ENCODE assay signal across 1 cellular context in the genomic region with DNA sequence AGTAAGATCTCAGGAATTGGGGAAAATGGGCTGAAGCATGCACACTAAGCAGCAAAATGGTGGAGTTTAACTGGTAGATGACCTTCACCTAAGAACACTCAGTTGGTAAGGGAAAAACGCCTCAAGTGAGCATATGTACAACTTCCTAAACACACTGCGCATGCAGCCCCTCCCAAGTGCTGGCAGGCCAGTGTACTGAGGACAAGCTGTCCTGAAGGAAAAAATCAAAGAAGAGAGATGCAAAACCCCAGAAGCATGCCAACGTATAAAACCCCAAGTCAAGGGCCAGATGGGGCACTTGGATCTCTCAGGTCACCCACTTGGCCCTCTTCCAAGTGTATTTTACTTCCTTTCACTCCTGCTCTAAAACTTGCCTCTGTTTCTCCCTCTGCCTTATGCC.
TF ChIP-seq lines count a peak whose summit lies in the region.

No MANE protein-coding gene starts in this region.

TF ChIP-seq in SK-N-SH, 30 proteins besides CTCF, POLR2A, EP300 and RAD21:
- TF ChIP-seq NFIC (IDR thresholded peaks at IDR 0.05; ENCODE audit: borderline replicate concordance), result no peak
- no peak for TF ChIP-seq USF2 (IDR thresholded peaks at IDR 0.05; ENCODE audit: borderline replicate concordance, low read depth, low read length)
- TF ChIP-seq, protein P1, sequence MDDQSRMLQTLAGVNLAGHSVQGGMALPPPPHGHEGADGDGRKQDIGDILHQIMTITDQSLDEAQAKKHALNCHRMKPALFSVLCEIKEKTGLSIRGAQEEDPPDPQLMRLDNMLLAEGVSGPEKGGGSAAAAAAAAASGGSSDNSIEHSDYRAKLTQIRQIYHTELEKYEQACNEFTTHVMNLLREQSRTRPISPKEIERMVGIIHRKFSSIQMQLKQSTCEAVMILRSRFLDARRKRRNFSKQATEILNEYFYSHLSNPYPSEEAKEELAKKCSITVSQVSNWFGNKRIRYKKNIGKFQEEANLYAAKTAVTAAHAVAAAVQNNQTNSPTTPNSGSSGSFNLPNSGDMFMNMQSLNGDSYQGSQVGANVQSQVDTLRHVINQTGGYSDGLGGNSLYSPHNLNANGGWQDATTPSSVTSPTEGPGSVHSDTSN (IDR thresholded peaks at IDR 0.05), result no peak
- no peak for TF ChIP-seq GABPA (IDR thresholded peaks at IDR 0.05; ENCODE audit: low read depth)
